10 cellular contexts compared by ENCODE assay signal in the genomic region with DNA sequence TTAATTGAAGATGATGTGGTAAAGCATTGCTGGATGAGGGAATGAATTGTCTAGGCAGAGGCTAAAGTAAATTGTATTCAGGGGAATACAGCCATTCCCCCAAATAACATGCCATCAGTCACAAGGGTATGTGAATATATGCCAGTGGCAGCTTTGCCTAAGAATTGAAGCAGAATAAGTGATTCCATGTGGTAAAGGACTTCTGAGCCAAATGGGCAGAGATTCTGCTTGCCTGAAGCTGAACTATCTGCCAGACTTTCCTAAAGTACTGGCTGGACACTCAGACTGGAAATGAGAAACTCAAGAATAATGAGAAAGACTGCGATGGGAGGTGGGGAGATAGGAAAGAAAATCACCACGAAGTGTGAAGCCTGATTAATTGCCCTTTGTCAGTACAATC. TPM values are rescaled to one million over a fixed set of nuclear protein-coding genes. Genes with fewer than 3 reads are reported as not detected.
DNase-seq lines count a peak whose midpoint lies in the region; ATAC-seq and TF ChIP-seq lines count a peak whose summit lies in the region.
"Had no signal": no experiment of that assay in that cellular context is flagged by ENCODE, and none has a peak within 500 bp of the region (broad histone marks: within the 10 kb centered on the region; RNA-seq: fewer than 3 reads in every experiment).

No MANE protein-coding gene starts in this region.

- peaks cover 40% of the 10 kb centered on the region for H3F3A ChIP-seq in GM23248 (ENCODE audit: insufficient read depth)

- H3K4me3 Mint-ChIP-seq in activated CD8-positive, alpha-beta T cell treated with anti-CD3 and anti-CD28 coated beads, Interleukin-2, amount 10 ng/mL, durations not matched to agents 7 days and 5 days = peak overlapping the region; percentile 23

- POLR2A ChIA-PET in activated CD8-positive, alpha-beta T cell treated with anti-CD3 and anti-CD28 coated beads, Interleukin-2, amount 10 ng/mL, durations not matched to agents 7 days and 5 days (lab: Charles Lee) = interaction anchor here (0.8 to 1.2 kb wide), 2 partner anchors 24 to 96 kb away, joined by 3 to 4 read pairs; no protein-coding TSS in a partner anchor

- peak overlapping the region; percentile 88 for H3K9ac ChIP-seq in GM23248

- CTCF ChIA-PET in activated CD8-positive, alpha-beta T cell treated with anti-CD3 and anti-CD28 coated beads, Interleukin-2, amount 10 ng/mL, durations not matched to agents 7 days and 5 days (lab: Charles Lee) = interaction anchor here (0.7 to 1.5 kb wide), 2 partner anchors 22 to 110 kb away, joined by 3 read pairs; no protein-coding TSS in a partner anchor

- H3K27ac ChIP-seq in GM23248 = peak overlapping the region; percentile 88; the same call in 1 of the 2 replicates
- peak overlapping the region in 7 of 8 donors; percentile 42 to 99 (median 96) for H3K27ac ChIP-seq in spleen

- 5 to 6% methylated on average over 2 of the region's 2 CpGs for WGBS in GM23248 (ENCODE audit: low coverage in 1 of 2, low lambda C conversion rate in 2 of 2, missing lambda C conversion rate in 2 of 2), 2 experiments
- 48 to 59% (median 53%) methylated on average over 2 of the region's 2 CpGs for WGBS in spleen, 5 donors

- H3K27me3 ChIP-seq in GM23248 (replicated peaks; ENCODE audit: insufficient read depth) = no peaks in the 10 kb centered on the region
- no peaks in the 10 kb centered on the region for H3K27me3 ChIP-seq in spleen (replicated peaks in 1 of 7)

- H4K20me1 ChIP-seq in GM23248 (ENCODE audit: insufficient read depth) = no peaks in the 10 kb centered on the region

- peaks cover 62% of the 10 kb centered on the region for H3K4me1 Mint-ChIP-seq in activated CD8-positive, alpha-beta T cell treated with anti-CD3 and anti-CD28 coated beads, Interleukin-2, amount 10 ng/mL, durations not matched to agents 7 days and 5 days (ENCODE audit: low read depth)

- DNase-seq in GM23248 = peak; percentile 61
- no peak for DNase-seq in activated CD8-positive, alpha-beta T cell treated with anti-CD3 and anti-CD28 coated beads, Interleukin-2, amount 10 ng/mL, durations not matched to agents 7 days and 5 days
- peak in 1 of 2 donors; percentile 72 for DNase-seq in foreskin fibroblast
- no peak for DNase-seq in spleen
- DNase-seq in effector CD8-positive, alpha-beta T cell (lab: John Stamatoyannopoulos, UW) = no peak
- DNase-seq in NCI-H345 (lab: John Stamatoyannopoulos, UW) = no peak
- DNase-seq: RPMI8226; stimulated activated CD4-positive, alpha-beta T cell treated with anti-CD3 and anti-CD28 coated beads, Interleukin-4, amount 100 ng/mL, for 1 hour had no signal

- H3K4me1 ChIP-seq in GM23248 (ENCODE audit: insufficient read depth) = peaks cover 28% of the 10 kb centered on the region
- peaks cover 33 to 94% (median 70%) of the 10 kb centered on the region in 6 donors for H3K4me1 ChIP-seq in spleen

- H3K4me2 ChIP-seq in GM23248 (ENCODE audit: unreplicated experiment) = peak overlapping the region; percentile 99

- no peak overlapping the region for H2AFZ ChIP-seq in GM23248

- TF ChIP-seq CTCF in foreskin fibroblast (IDR thresholded peaks at IDR 0.05; ENCODE audit: low read depth, low read length) = no peak
- TF ChIP-seq CTCF in spleen (IDR thresholded peaks at IDR 0.05 in 8 of 11, conservative IDR thresholded peaks at IDR 0.05 in 3 of 11) = no peak

- H3K9me3 Mint-ChIP-seq in activated CD8-positive, alpha-beta T cell treated with anti-CD3 and anti-CD28 coated beads, Interleukin-2, amount 10 ng/mL, durations not matched to agents 7 days and 5 days (ENCODE audit: insufficient read depth) = no peaks in the 10 kb centered on the region

- H3K27me3 Mint-ChIP-seq in activated CD8-positive, alpha-beta T cell treated with anti-CD3 and anti-CD28 coated beads, Interleukin-2, amount 10 ng/mL, durations not matched to agents 7 days and 5 days (ENCODE audit: low read depth) = no peaks in the 10 kb centered on the region

- peaks cover 20% of the 10 kb centered on the region for H3K36me3 Mint-ChIP-seq in activated CD8-positive, alpha-beta T cell treated with anti-CD3 and anti-CD28 coated beads, Interleukin-2, amount 10 ng/mL, durations not matched to agents 7 days and 5 days (ENCODE audit: low read depth)

- no peaks in the 10 kb centered on the region for H3K9me3 ChIP-seq in GM23248 (ENCODE audit: low read depth)
- no peaks in the 10 kb centered on the region for H3K9me3 ChIP-seq in spleen

- ATAC-seq in activated CD8-positive, alpha-beta T cell treated with anti-CD3 and anti-CD28 coated beads, Interleukin-2, amount 10 ng/mL, durations not matched to agents 7 days and 5 days = no peak
- ATAC-seq in GM21381 (IDR thresholded peaks at IDR 0.05; ENCODE audit: unreplicated experiment) = no peak

- intact Hi-C loops in spleen (cut with DNase I; ENCODE audit: low total_unique reads) = no loop called here

- no peak for TF ChIP-seq POLR2A in spleen (IDR thresholded peaks at IDR 0.05)

- H3K27ac Mint-ChIP-seq in activated CD8-positive, alpha-beta T cell treated with anti-CD3 and anti-CD28 coated beads, Interleukin-2, amount 10 ng/mL, durations not matched to agents 7 days and 5 days = no peak overlapping the region

- H3K9me2 ChIP-seq in GM23248 (ENCODE audit: insufficient read depth) = no peaks in the 10 kb centered on the region

- H3K4me3 ChIP-seq in GM23248 (peak overlapping the region; percentile 80), foreskin fibroblast (ENCODE audit: low read depth in 1 of 2, low read length in 2 of 2) (peak overlapping the region; percentile 42 to 79), spleen (peak overlapping the region in 2 of 8 donors; percentile 81 to 84)
- H3K4me3 ChIP-seq: lung had no signal

- H3K36me3 ChIP-seq in GM23248 (ENCODE audit: low read depth) (0 out of 2 replicates have a peak, but pooled peaks cover 6% of the 10 kb centered on the region), spleen (peaks cover 0 to 24% (median 0%) of the 10 kb centered on the region in 6 donors)

- peaks cover 68% of the 10 kb centered on the region for H3K79me2 ChIP-seq in GM23248 (ENCODE audit: insufficient read depth)

- in situ Hi-C loops in GM23248 (cut with MboI) = no loop called here

RNA-seq across cellular contexts. Expression of gene LIX1L, which starts 2.4 kb away (rescaled TPM):
- total RNA-seq in GM23248 (2014; rRNA removed; shearing (Covaris generic)) = 26.1 and 36.5 TPM in 2 replicates
- polyA plus RNA-seq in GM23248 (2016; fragmentation: Nextera tagmentation; extraction: Ambion mirVana) (18.3 TPM in 2 replicates), spleen (10 to 100 TPM; 11.0 to 17.8 (median 14.4) TPM)
- 10 to 100 TPM; 45.8 to 48.4 TPM for total RNA-seq in activated CD8-positive, alpha-beta T cell treated with anti-CD3 and anti-CD28 coated beads, Interleukin-2, amount 10 ng/mL, durations not matched to agents 7 days and 5 days
- 10 to 100 TPM; 35.1 to 52.9 (median 39.5) TPM for total RNA-seq in spleen

RNA-seq across cellular contexts. Expression of gene ANKRD34A, which starts 8.9 kb away (rescaled TPM):
- total RNA-seq in GM23248 (2014; rRNA removed; shearing (Covaris generic)) = 0.25 and 1.3 TPM in 2 replicates
- polyA plus RNA-seq in GM23248 (2016; fragmentation: Nextera tagmentation; extraction: Ambion mirVana) (1.9 and 2.3 TPM in 2 replicates), spleen (under 1 TPM; 0.57 to 0.99 (median 0.62) TPM)
- 1 to 10 TPM; 1.8 to 2.4 TPM for total RNA-seq in activated CD8-positive, alpha-beta T cell treated with anti-CD3 and anti-CD28 coated beads, Interleukin-2, amount 10 ng/mL, durations not matched to agents 7 days and 5 days
- 1 to 10 TPM in 5 of 7 donors, under 1 TPM in 2; 0.79 to 3.1 (median 1.2) TPM for total RNA-seq in spleen

RNA-seq across cellular contexts. Expression of gene POLR3GL, which starts 9.1 kb away (rescaled TPM):
- 17.4 and 24.2 TPM in 2 replicates for total RNA-seq in GM23248 (2014; rRNA removed; shearing (Covaris generic))
- polyA plus RNA-seq in GM23248 (2016; fragmentation: Nextera tagmentation; extraction: Ambion mirVana) (34.7 and 37.9 TPM in 2 replicates), spleen (10 to 100 TPM; 55.6 to 69.2 (median 63.0) TPM)
- total RNA-seq in activated CD8-positive, alpha-beta T cell treated with anti-CD3 and anti-CD28 coated beads, Interleukin-2, amount 10 ng/mL, durations not matched to agents 7 days and 5 days = 10 to 100 TPM; 25.0 to 26.5 TPM
- total RNA-seq in spleen = 10 to 100 TPM; 22.1 to 34.0 (median 31.1) TPM

RNA-seq across cellular contexts. Expression of gene RBM8A, which starts 28.2 kb away (rescaled TPM):
- 112 and 127 TPM in 2 replicates for total RNA-seq in GM23248 (2014; rRNA removed; shearing (Covaris generic))
- polyA plus RNA-seq in GM23248 (2016; fragmentation: Nextera tagmentation; extraction: Ambion mirVana) = 204 and 210 TPM in 2 replicates
- total RNA-seq in activated CD8-positive, alpha-beta T cell treated with anti-CD3 and anti-CD28 coated beads, Interleukin-2, amount 10 ng/mL, durations not matched to agents 7 days and 5 days = 100 to 1,000 TPM; 202 to 204 TPM
- total RNA-seq in spleen = 100 to 1,000 TPM; 111 to 187 (median 122) TPM
- 100 to 1,000 TPM in 2 of 3 donors, 10 to 100 TPM in 1; 87.0 to 117 (median 101) TPM for polyA plus RNA-seq in spleen

RNA-seq across cellular contexts. Expression of gene PEX11B, which starts 36.9 kb away (rescaled TPM):
- total RNA-seq in GM23248 (2014; rRNA removed; shearing (Covaris generic)) = 32.2 and 34.5 TPM in 2 replicates
- polyA plus RNA-seq in GM23248 (2016; fragmentation: Nextera tagmentation; extraction: Ambion mirVana) (37.1 and 37.9 TPM in 2 replicates), spleen (10 to 100 TPM; 20.3 to 28.0 (median 26.7) TPM)
- 10 to 100 TPM; 33.3 to 35.9 TPM for total RNA-seq in activated CD8-positive, alpha-beta T cell treated with anti-CD3 and anti-CD28 coated beads, Interleukin-2, amount 10 ng/mL, durations not matched to agents 7 days and 5 days
- total RNA-seq in spleen = 10 to 100 TPM; 23.4 to 35.4 (median 32.3) TPM
